8 cellular contexts compared by ENCODE assay signal in genomic region chr11:6682591-6682935, GRCh38. TPM values are rescaled to one million over a fixed set of nuclear protein-coding genes. Genes with fewer than 3 reads are reported as not detected.
DNase-seq lines count a peak whose midpoint lies in the region; ATAC-seq and TF ChIP-seq lines count a peak whose summit lies in the region.

No MANE protein-coding gene starts in this region.

- H3K9ac ChIP-seq in mesenchymal stem cell (ENCODE audit: low read length): peak overlapping the region; percentile 97

- H3K4me1 ChIP-seq in breast epithelium: no peaks in the 10 kb centered on the region
- H3K4me1 ChIP-seq in mesenchymal stem cell (ENCODE audit: control insufficient read depth, insufficient read depth, low read depth, low read length): peaks cover 6% of the 10 kb centered on the region
- H3K4me1 ChIP-seq in aorta (ENCODE audit: control insufficient read depth in 1 of 2, insufficient read depth in 2 of 2, low read length in 2 of 2): peaks cover 0 to 1% of the 10 kb centered on the region in 2 donors

- peak overlapping the region; percentile 97 for H3K4me3 ChIP-seq in HL-60 (replicated peaks; ENCODE audit: insufficient read depth, low read length)
- peak overlapping the region; percentile 83 to 86 (median 85) for H3K4me3 ChIP-seq in breast epithelium
- peak overlapping the region; percentile 86 to 97 for H3K4me3 ChIP-seq in mesenchymal stem cell (ENCODE audit: insufficient read depth in 1 of 2, low read depth in 1 of 2, low read length in 2 of 2)
- H3K4me3 ChIP-seq in aorta (ENCODE audit: low read length in 2 of 2): peak overlapping the region; percentile 48 to 77

- H3K79me1 ChIP-seq in mesenchymal stem cell (replicated peaks; ENCODE audit: low read length, poor library complexity, severe bottlenecking): peaks cover 5% of the 10 kb centered on the region

- no peak for TF ChIP-seq CTCF in HL-60 (IDR thresholded peaks at IDR 0.05; ENCODE audit: insufficient read depth, low read length)
- no peak for TF ChIP-seq CTCF in breast epithelium (IDR thresholded peaks at IDR 0.05)

- H3K27me3 ChIP-seq in HL-60 (ENCODE audit: insufficient read depth, poor library complexity, severe bottlenecking) (no peaks in the 10 kb centered on the region), breast epithelium (no peaks in the 10 kb centered on the region), mesenchymal stem cell (ENCODE audit: control insufficient read depth in 1 of 2, insufficient read depth in 1 of 2, low read length in 2 of 2) (no peaks in the 10 kb centered on the region), aorta (ENCODE audit: control insufficient read depth in 1 of 2, insufficient read depth in 2 of 2, low read length in 1 of 2) (no peaks in the 10 kb centered on the region)

- H3K18ac ChIP-seq in mesenchymal stem cell (ENCODE audit: low read depth in 1 of 2, low read length in 2 of 2): peak overlapping the region in 1 of 2 experiments; percentile 100

- peak overlapping the region; percentile 15 for H2BK15ac ChIP-seq in mesenchymal stem cell (ENCODE audit: low read depth, poor library complexity, severe bottlenecking)

- H3K9me3 ChIP-seq in breast epithelium (no peaks in the 10 kb centered on the region), mesenchymal stem cell (ENCODE audit: control insufficient read depth, low read length) (no peaks in the 10 kb centered on the region), aorta (ENCODE audit: control insufficient read depth, low read length) (no peaks in the 10 kb centered on the region)

- peak overlapping the region; percentile 10 to 65 for H3K4ac ChIP-seq in mesenchymal stem cell (ENCODE audit: low read depth in 1 of 2, low read length in 2 of 2)

- H2BK5ac ChIP-seq in mesenchymal stem cell (ENCODE audit: low read depth, low read length, poor library complexity, severe bottlenecking): no peak overlapping the region

- H4K91ac ChIP-seq in mesenchymal stem cell (ENCODE audit: low read length): no peak overlapping the region

- H2BK120ac ChIP-seq in mesenchymal stem cell (ENCODE audit: low read depth, low read length): no peak overlapping the region

- peak overlapping the region; percentile 72 for H4K8ac ChIP-seq in mesenchymal stem cell (ENCODE audit: low read length)

- DNase-seq in HL-60 (ENCODE audit: low read depth in 1 of 2, low spot score in 1 of 2) (peak in 1 of 2 experiments; percentile 10), breast epithelium (ENCODE audit: low spot score in 2 of 2) (no peak), mesenchymal stem cell (no peak), aorta (no peak), hepatic stellate cell (ENCODE audit: low spot score) (no peak)

- under 1% methylated on average over 9 of the region's 10 CpGs for WGBS in mesenchymal stem cell
- 1% methylated on average over 10 of the region's 10 CpGs for WGBS in aorta, 2 donors

- H2BK12ac ChIP-seq in mesenchymal stem cell (ENCODE audit: low read length in 2 of 2): no peak overlapping the region

- intact Hi-C loops in breast epithelium (cut with DNase I; ENCODE audit: low total_unique reads) (no loop called here), aorta (cut with DNase I) (loop anchor here (5.0 to 10.0 kb wide), 6 partner anchors 45 to 298 kb away; partner anchors contain the start of genes ARFIP2 (in 1 of the 2), ILK (in 1 of the 2), RRP8 (in 1 of the 2) and TIMM10B (in 1 of the 2))

- no peak overlapping the region for H3K23ac ChIP-seq in mesenchymal stem cell (ENCODE audit: low read length in 2 of 2)

- TF ChIP-seq POLR2A in breast epithelium (IDR thresholded peaks at IDR 0.05): no peak

- H3K27ac ChIP-seq in HL-60 (replicated peaks): peak overlapping the region; percentile 85
- H3K27ac ChIP-seq in breast epithelium: peak overlapping the region; percentile 87 to 91
- peak overlapping the region; percentile 96 for H3K27ac ChIP-seq in mesenchymal stem cell (ENCODE audit: low read length, poor library complexity, severe bottlenecking)
- peak overlapping the region in 1 of 2 donors; percentile 66 for H3K27ac ChIP-seq in aorta (ENCODE audit: low read depth in 1 of 2, low read length in 2 of 2)

- peak overlapping the region; percentile 61 for H2AK5ac ChIP-seq in mesenchymal stem cell (ENCODE audit: low read length, severe bottlenecking)

- H3K14ac ChIP-seq in mesenchymal stem cell (ENCODE audit: low read length in 2 of 2): peak overlapping the region in 1 of 2 experiments; percentile 82

- peak overlapping the region; percentile 65 for H3K4me2 ChIP-seq in mesenchymal stem cell (ENCODE audit: low read length, poor library complexity, severe bottlenecking)

- ATAC-seq in GM19395 (IDR thresholded peaks at IDR 0.05; ENCODE audit: unreplicated experiment): peak; percentile 7
- ATAC-seq in aorta (ENCODE audit: low FRiP score): peak; percentile 0
- ATAC-seq in HG02763 (IDR thresholded peaks at IDR 0.05; ENCODE audit: unreplicated experiment): no peak
- no peak for ATAC-seq in GM21526 (IDR thresholded peaks at IDR 0.05; ENCODE audit: low FRiP score, unreplicated experiment)

- H3K36me3 ChIP-seq in breast epithelium (no peaks in the 10 kb centered on the region), mesenchymal stem cell (ENCODE audit: control insufficient read depth in 1 of 2, insufficient read depth in 2 of 2, low read depth in 1 of 2, low read length in 2 of 2) (peaks cover 11 to 29% of the 10 kb centered on the region in 2 experiments), aorta (ENCODE audit: control insufficient read depth in 1 of 2, insufficient read depth in 2 of 2, low read length in 1 of 2) (no peaks in the 10 kb centered on the region)

- H2AFZ ChIP-seq in mesenchymal stem cell (ENCODE audit: low read depth, low read length): no peak overlapping the region

RNA-seq across cellular contexts. Expression of gene MRPL17, which starts 0.6 kb away (rescaled TPM):
- 10 to 100 TPM; 16.8 to 25.2 (median 18.9) TPM for total RNA-seq in breast epithelium
- 92.8 TPM for polyA plus RNA-seq in mesenchymal stem cell (2013, experiment 1 of 2)
- polyA plus RNA-seq in mesenchymal stem cell (2013, experiment 2 of 2): 88.9 TPM
- total RNA-seq in aorta: 10 to 100 TPM; 27.5 to 30.1 TPM
- 10 to 100 TPM; 19.3 to 22.8 TPM for polyA plus RNA-seq in aorta

RNA-seq across cellular contexts. Expression of gene DCHS1, which starts 27.0 kb away (rescaled TPM):
- total RNA-seq in breast epithelium (10 to 100 TPM in 2 of 3 donors, 1 to 10 TPM in 1; 7.2 to 18.0 (median 13.8) TPM), aorta (10 to 100 TPM; 60.8 to 64.4 TPM)
- 13.2 TPM for polyA plus RNA-seq in mesenchymal stem cell (2013, experiment 1 of 2)
- polyA plus RNA-seq in mesenchymal stem cell (2013, experiment 2 of 2): 12.1 TPM
- 10 to 100 TPM in 1 of 2 donors, 1 to 10 TPM in 1; 1.4 to 12.4 TPM for polyA plus RNA-seq in aorta

Comparison
In these comparisons a context has a peak if more than half of its experiments do, and no peak if none do; other contexts are left out.
1. ATAC-seq: peak in GM19395 (single experiment) and aorta (single experiment); none in HG02763 (single experiment) and GM21526 (single experiment).
2. Peak in every context shown above with its lines, with median percentiles within 50 percentile points of each other: H3K4me3 ChIP-seq.